In the genomic region with DNA sequence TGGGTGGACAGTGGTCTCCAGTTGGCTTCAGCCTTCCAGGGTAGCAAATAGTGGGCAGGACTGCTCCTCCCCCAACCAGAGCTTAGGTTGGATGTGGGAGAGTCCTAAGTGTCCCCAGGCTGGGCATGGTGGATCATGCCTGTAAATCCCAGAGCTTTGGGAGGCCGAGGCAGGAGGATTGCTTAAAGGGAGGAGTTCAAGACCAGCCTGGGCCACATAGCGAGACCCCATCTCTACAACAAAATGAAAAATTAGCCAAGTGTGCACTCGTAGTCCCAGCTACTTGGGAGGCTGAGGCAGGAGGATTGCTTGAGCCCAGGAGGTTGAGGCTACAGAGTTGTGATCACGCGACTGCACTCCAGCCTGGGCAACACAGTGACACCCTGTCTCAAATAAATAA, we compare ENCODE assay signal across 24 cellular contexts.
"Had no signal": no experiment of that assay in that cellular context is flagged by ENCODE, and none has a peak within 500 bp of the region (broad histone marks: within the 10 kb centered on the region; RNA-seq: fewer than 3 reads in every experiment).

No MANE protein-coding gene starts in this region.

- FAIRE-seq: frontal cortex had no signal

- H3K4me3 Mint-ChIP-seq: naive B cell; nephron progenitor cell; stimulated activated memory B cell treated with anti-CD40 and anti-IgM and Interleukin-4, amounts not matched to agents 10 μg/mL and 1 μg/mL and 100 μg/mL, for 72 hours; stimulated activated naive CD8-positive, alpha-beta T cell treated with anti-CD3 and anti-CD28 coated beads, Interleukin-15, amount 100 ng/mL, for 72 hours had no signal

- H3K27me3 ChIP-seq: heart left ventricle, spleen, testis, tibial nerve had no signal

- H2AFZ ChIP-seq: parathyroid adenoma had no signal

- H3K9me3 Mint-ChIP-seq: naive B cell; nephron progenitor cell; stimulated activated memory B cell treated with anti-CD40 and anti-IgM and Interleukin-4, amounts not matched to agents 10 μg/mL and 1 μg/mL and 100 μg/mL, for 72 hours; stimulated activated naive CD8-positive, alpha-beta T cell treated with anti-CD3 and anti-CD28 coated beads, Interleukin-15, amount 100 ng/mL, for 72 hours had no signal

- H3K36me3 Mint-ChIP-seq: naive B cell had no signal

- DNase-seq: effector CD4-positive, alpha-beta T cell; heart left ventricle; hippocampal formation; left colon; left ventricle myocardium superior; mesenchymal stem cell; midbrain; naive B cell; nephron progenitor cell; spleen; stimulated activated CD4-positive, alpha-beta T cell treated with anti-CD3 and anti-CD28 coated beads, Interleukin-15, amount 100 ng/mL, for 24 hours; stimulated activated CD4-positive, alpha-beta T cell treated with anti-CD3 and anti-CD28 coated beads, Interleukin-1b, Interleukin-23, amount 100 ng/mL, for 48 hours; stimulated activated CD4-positive, alpha-beta T cell treated with anti-CD3 and anti-CD28 coated beads, Interleukin-4, amount 100 ng/mL, for 24 hours; stimulated activated naive CD8-positive, alpha-beta T cell treated with anti-CD3 and anti-CD28 coated beads, Interleukin-15, amount 100 ng/mL, for 72 hours; testis had no signal

- H3K36me3 ChIP-seq: prostate gland had no signal

- ATAC-seq: esophagus mucosa; heart left ventricle; left colon; left ventricle myocardium superior; sciatic nerve; stimulated activated memory B cell treated with anti-CD40 and anti-IgM and Interleukin-4, amounts not matched to agents 10 μg/mL and 1 μg/mL and 100 μg/mL, for 72 hours; stimulated activated naive CD8-positive, alpha-beta T cell treated with anti-CD3 and anti-CD28 coated beads, Interleukin-15, amount 100 ng/mL, for 72 hours had no signal

- H3K27ac ChIP-seq: heart left ventricle, parathyroid adenoma, prostate gland, testis had no signal

- H3K4me3 ChIP-seq: coronary artery, heart left ventricle, lung, prostate gland, spleen, testis, tibial nerve had no signal

- H3K27me3 Mint-ChIP-seq: naive B cell; stimulated activated memory B cell treated with anti-CD40 and anti-IgM and Interleukin-4, amounts not matched to agents 10 μg/mL and 1 μg/mL and 100 μg/mL, for 72 hours; stimulated activated naive CD8-positive, alpha-beta T cell treated with anti-CD3 and anti-CD28 coated beads, Interleukin-15, amount 100 ng/mL, for 72 hours had no signal

- H3K9ac ChIP-seq: parathyroid adenoma had no signal

- H3K79me2 ChIP-seq: parathyroid adenoma had no signal

- H3K9me3 ChIP-seq: heart left ventricle, prostate gland, spleen, testis, tibial nerve had no signal

- H3K27ac Mint-ChIP-seq: stimulated activated memory B cell treated with anti-CD40 and anti-IgM and Interleukin-4, amounts not matched to agents 10 μg/mL and 1 μg/mL and 100 μg/mL, for 72 hours; stimulated activated naive CD8-positive, alpha-beta T cell treated with anti-CD3 and anti-CD28 coated beads, Interleukin-15, amount 100 ng/mL, for 72 hours had no signal
